Comparison of ENCODE assay signal across 29 cellular contexts in the genomic region with DNA sequence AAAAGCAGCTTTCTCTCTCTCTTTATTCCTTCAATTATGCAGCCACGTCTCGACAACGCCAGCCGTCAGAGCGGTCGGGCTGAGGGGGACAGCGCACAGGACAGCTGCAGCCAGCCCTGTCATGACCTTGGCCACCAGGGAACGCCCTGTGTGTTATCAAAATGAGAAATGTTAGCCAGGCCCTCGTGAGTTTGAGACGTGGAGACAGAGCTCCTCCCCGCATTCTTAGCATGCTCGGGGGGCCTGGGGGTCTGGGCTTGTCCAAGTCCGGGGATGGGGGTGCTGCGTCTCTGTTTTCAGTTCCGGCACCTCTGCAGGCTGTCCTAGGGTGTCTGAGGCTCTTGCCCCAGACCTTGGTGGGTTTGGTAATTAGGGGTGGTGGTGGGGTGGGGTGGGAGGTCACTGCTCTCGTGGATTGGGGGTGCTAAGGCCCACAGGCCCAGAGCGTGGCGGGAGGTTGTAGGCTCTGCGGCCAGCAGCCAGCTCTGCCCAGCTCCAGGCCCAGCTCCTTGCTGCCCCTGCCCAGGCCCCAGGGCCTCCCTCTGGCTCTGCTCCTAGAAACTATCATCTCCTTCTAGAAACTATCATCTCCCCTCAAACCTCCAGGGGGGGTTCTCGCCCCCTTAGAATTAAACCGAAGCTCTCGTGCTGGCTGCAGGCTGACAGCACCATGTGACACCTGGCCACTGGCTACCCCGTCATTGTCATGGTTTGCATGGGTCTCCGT. TPM values are rescaled to one million over a fixed set of nuclear protein-coding genes. Genes with fewer than 3 reads are reported as not detected.
DNase-seq lines count a peak whose midpoint lies in the region; ATAC-seq, FAIRE-seq and TF ChIP-seq lines count a peak whose summit lies in the region.
"Had no signal": no experiment of that assay in that cellular context is flagged by ENCODE, and none has a peak within 500 bp of the region (broad histone marks: within the 10 kb centered on the region; RNA-seq: fewer than 3 reads in every experiment).

No MANE protein-coding gene starts in this region.

- FAIRE-seq in K562 (lab: Jason Lieb, UNC) (no peak), kidney (lab: Jason Lieb, UNC) (no peak)
- FAIRE-seq: RCC 7860 had no signal

- H2AFZ ChIP-seq in K562 (ENCODE audit: low read depth, low read length) = peak overlapping the region; percentile 61; the same call in 1 of the 2 replicates
- H2AFZ ChIP-seq: GM23248 had no signal

- CTCF ChIA-PET in K562 (lab: Yijun Ruan, JAX; ENCODE audit: low intra/inter-chr PET ratio) = no interaction called here

- intact Hi-C loops in K562 (cut with micrococcal nuclease) (no loop called here), right cardiac atrium (cut with DNase I) (no loop called here), psoas muscle (cut with DNase I) (no loop called here), kidney (cut with DNase I) (no loop called here)

- TF ChIP-seq POLR2A in K562 (conservative IDR thresholded peaks at IDR 0.05) = no peak

- POLR2A ChIA-PET in K562 (lab: Yijun Ruan, JAX) = interaction anchor here (0.6 to 1.0 kb wide), 8 partner anchors 9 to 204 kb away, joined by 3 to 4 read pairs (median 3); no protein-coding TSS in a partner anchor

- 9% methylated on average over 24 of the region's 24 CpGs for WGBS in K562 (ENCODE audit: insufficient coverage, low coverage, missing lambda C conversion rate)
- 37% methylated on average over 24 of the region's 24 CpGs for WGBS in right cardiac atrium
- 38 to 50% (median 47%) methylated on average over 21 to 24 of the region's 24 CpGs for WGBS in psoas muscle, 3 donors

- in situ Hi-C loops in K562 (cut with MboI) = no loop called here

- peak overlapping the region; percentile 17 to 79; a peak in 3 of 4 replicates for H3K9ac ChIP-seq in K562 (ENCODE audit: insufficient read depth in 1 of 2, low read depth in 2 of 2, low read length in 2 of 2)
- H3K9ac ChIP-seq in kidney (ENCODE audit: low read length in 2 of 2) = no peak overlapping the region
- H3K9ac ChIP-seq: GM23248 had no signal

- H3K36me3 ChIP-seq in K562 (ENCODE audit: control insufficient read depth, insufficient read depth, low read length) (no peaks in the 10 kb centered on the region), psoas muscle (ENCODE audit: insufficient read depth in 1 of 2, low read depth in 1 of 2) (no peaks in the 10 kb centered on the region), kidney (ENCODE audit: control insufficient read depth in 1 of 2, insufficient read depth in 2 of 2, low read length in 2 of 2) (no peaks in the 10 kb centered on the region)
- H3K36me3 ChIP-seq: BE2C, SJSA1 had no signal

- H3K4me1 ChIP-seq in K562 (replicated peaks in 1 of 2; ENCODE audit: control insufficient read depth in 2 of 2, insufficient read depth in 2 of 2, low read length in 2 of 2) = peaks cover 54 to 92% of the 10 kb centered on the region in 2 experiments
- no peaks in the 10 kb centered on the region for H3K4me1 ChIP-seq in right cardiac atrium (ENCODE audit: control insufficient read depth, insufficient read depth, low read length)
- peaks cover 12% of the 10 kb centered on the region for H3K4me1 ChIP-seq in psoas muscle
- H3K4me1 ChIP-seq in kidney (ENCODE audit: control insufficient read depth in 1 of 2, insufficient read depth in 1 of 2, low read depth in 1 of 2, low read length in 2 of 2) = no peaks in the 10 kb centered on the region
- H3K4me1 ChIP-seq: BE2C, SJSA1 had no signal

- H3K9me3 ChIP-seq in K562 (replicated peaks; ENCODE audit: control insufficient read depth, insufficient read depth, low read depth, low read length) (no peaks in the 10 kb centered on the region), right cardiac atrium (ENCODE audit: control insufficient read depth, low read length) (no peaks in the 10 kb centered on the region), psoas muscle (no peaks in the 10 kb centered on the region), kidney (ENCODE audit: control insufficient read depth in 1 of 2, low read length in 2 of 2) (no peaks in the 10 kb centered on the region)
- H3K9me3 ChIP-seq: BE2C, SJSA1 had no signal

- DNase-seq in HUDEP-2 (lab: John Stamatoyannopoulos, UW; ENCODE audit: unreplicated experiment in 76 of 76) (peak in 61 of 76 experiments; percentile 12 to 74 (median 42)), K562 (ENCODE audit: extremely low read depth in 1 of 4, low spot score in 3 of 4) (peak; percentile 72 to 86 (median 78)), right cardiac atrium (no peak), psoas muscle (no peak), hepatic stellate cell (ENCODE audit: low spot score) (no peak), dedifferentiated amniotic fluid mesenchymal stem cell (ENCODE audit: extremely low spot score) (no peak), amniotic stem cell (lab: John Stamatoyannopoulos, UW) (no peak), kidney (no peak)
- DNase-seq: activated CD4-positive, CD25-positive, alpha-beta regulatory T cell; activated gamma-delta T cell treated with Interleukin-2 at 50 U/mL for 16 hours; activated naive CD8-positive, alpha-beta T cell treated with anti-CD3 and anti-CD28 coated beads, Interleukin-2, amount 10 ng/mL, durations not matched to agents 7 days and 5 days; activated T-cell treated with anti-CD3 and anti-CD28 coated beads, Interleukin-2, amount 50 U/mL, for 4 hours; BE2C; dermis blood vessel endothelial cell; DMS 273 treated with DMSO at 0.1 percent for 48 hours; endodermal cell; foreskin fibroblast; GM23248; Karpas-422; mammary epithelial cell; NCI-H1436; NCI-H2081 treated with DMSO at 0.1 percent for 48 hours; NCI-H748 treated with DMSO at 0.1 percent for 48 hours; stimulated activated CD4-positive, alpha-beta T cell treated with anti-CD3 and anti-CD28 coated beads, Interleukin-15, amount 100 ng/mL, for 24 hours; stimulated activated CD4-positive, alpha-beta T cell treated with anti-CD3 and anti-CD28 coated beads, Interleukin-4, amount 100 ng/mL, for 4 hours had no signal

- H3K9me1 ChIP-seq in K562 (ENCODE audit: control insufficient read depth, insufficient read depth, low read length) = no peaks in the 10 kb centered on the region

- BruUV-seq in K562 (replicated peaks; lab: Mats Ljungman, UMichigan) = no TSS peak

- TF ChIP-seq CTCF in K562 (IDR thresholded peaks at IDR 0.05 in 2 of 3, conservative IDR thresholded peaks at IDR 0.05 in 1 of 3; ENCODE audit: insufficient read depth in 2 of 3, low read depth in 1 of 3, low read length in 3 of 3) (peak in 2 of 3 experiments; percentile 28 to 30; a peak in 2 of 6 replicates), psoas muscle (IDR thresholded peaks at IDR 0.05) (no peak), kidney (IDR thresholded peaks at IDR 0.05; ENCODE audit: borderline replicate concordance, extremely low read depth, insufficient read depth) (no peak)

- peak overlapping the region; percentile 51 for H3K27ac ChIP-seq in K562 (ENCODE audit: extremely low read depth, low read depth, low read length)
- H3K27ac ChIP-seq in right cardiac atrium (ENCODE audit: low read length) = no peak overlapping the region
- no peak overlapping the region for H3K27ac ChIP-seq in psoas muscle
- H3K27ac ChIP-seq in kidney (ENCODE audit: low read depth in 2 of 2, low read length in 2 of 2) = no peak overlapping the region
- H3K27ac ChIP-seq: GM23248, SJSA1 had no signal

- H4K20me1 ChIP-seq in K562 (replicated peaks; ENCODE audit: control insufficient read depth, insufficient read depth, low read length) = no peaks in the 10 kb centered on the region

- H3K27me3 ChIP-seq in K562 (ENCODE audit: control insufficient read depth in 2 of 2, insufficient read depth in 2 of 2, low read length in 2 of 2) = no peaks in the 10 kb centered on the region
- no peaks in the 10 kb centered on the region for H3K27me3 ChIP-seq in right cardiac atrium (ENCODE audit: control insufficient read depth, insufficient read depth)
- no peaks in the 10 kb centered on the region for H3K27me3 ChIP-seq in psoas muscle (ENCODE audit: insufficient read depth in 3 of 3, low read length in 2 of 3)
- H3K27me3 ChIP-seq: BE2C had no signal

- H3K79me2 ChIP-seq in K562 (ENCODE audit: control insufficient read depth, insufficient read depth, low read length) = no peaks in the 10 kb centered on the region; the same call in 2 of the 3 replicates

- peak; percentile 82 for ATAC-seq in K562
- peak; percentile 33 to 37 for ATAC-seq in right cardiac atrium
- ATAC-seq in psoas muscle = peak; percentile 67 to 80 (median 74)
- ATAC-seq: activated T-cell treated with anti-CD3 and anti-CD28 coated beads, Interleukin-2, amount 50 U/mL, for 4 hours; esophagus mucosa had no signal

- TF ChIP-seq RAD21 in K562 (CRISPR knock-in tag; conservative IDR thresholded peaks at IDR 0.05 in 1 of 2, IDR thresholded peaks at IDR 0.05 in 1 of 2) = 0 out of 4 replicates have a peak, but pooled peaks of 1 of the 2 experiments have one; percentile 22

- TF ChIP-seq EP300 in K562 (IDR thresholded peaks at IDR 0.05; ENCODE audit: low read length) = 0 out of 2 replicates have a peak, but pooled peaks have one; percentile 18

- H3K4me3 ChIP-seq in K562 (no peak overlapping the region), right cardiac atrium (ENCODE audit: low read length) (no peak overlapping the region), psoas muscle (no peak overlapping the region), kidney (ENCODE audit: low read length in 2 of 2) (no peak overlapping the region)
- H3K4me3 ChIP-seq: GM23248, SJSA1 had no signal

- H3K4me2 ChIP-seq in K562 (ENCODE audit: insufficient read depth, low read length) = peak overlapping the region; percentile 59

RNA-seq across cellular contexts. Expression of gene GATA5, which starts 54.3 kb away (rescaled TPM):
- total RNA-seq in K562 (2011; cell fraction: chromatin; rRNA removed; ENCODE audit: low replicate concordance) = 0.40 and 1.3 TPM in 2 replicates
- total RNA-seq in K562 (2011; cell fraction: nucleolus; rRNA removed) = 0.66 and 0.67 TPM in 2 replicates
- 0.29 and 0.46 TPM in 2 replicates for total RNA-seq in K562 (2011; cell fraction: nucleoplasm; rRNA removed)
- total RNA-seq in K562 (2014; rRNA removed) (0.18 and 0.45 TPM in 2 replicates), K562 (2014; rRNA removed; fragmentation: Illumina TruSeq; extraction: Trizol) (0.06 TPM in 1 of 2 replicates, not detected in the other), K562 (2015; rRNA removed; fragmentation: Illumina TruSeq; extraction: Trizol) (0.08 and 0.22 TPM in 2 replicates), K562 (2021) (0.49 TPM in 2 replicates), right cardiac atrium (1 to 10 TPM; 2.3 to 3.1 (median 2.5) TPM), psoas muscle (under 1 TPM in 2 of 4 donors, not detected in 2; 0.13 to 0.14 TPM), kidney (1.0 TPM)
- polyA plus RNA-seq in K562 (2011; rRNA removed) (0.57 and 0.68 TPM in 2 replicates), K562 (2014; fragmentation: Illumina TruSeq; extraction: Trizol) (0.09 and 0.11 TPM in 2 replicates), K562 (2014; fragmentation: Nextera tagmentation; extraction: Ambion mirVana) (not detected), K562 (2014; rRNA removed) (0.16 and 0.34 TPM in 2 replicates), right cardiac atrium (1.5 TPM), psoas muscle (under 1 TPM in 2 of 3 donors, not detected in 1; 0.01 to 0.03 TPM), kidney (ENCODE audit: insufficient read depth, low read depth, low replicate concordance) (6.9 TPM)
- 0.68 and 2.4 TPM in 2 replicates for polyA plus RNA-seq in K562 (2011; cell fraction: cytosol; rRNA removed)
- polyA plus RNA-seq in K562 (2011; cell fraction: nucleus; rRNA removed) = 1.4 and 2.7 TPM in 2 replicates
- 0.43 and 0.44 TPM in 2 replicates for polyA plus RNA-seq in K562 (2012)
- polyA minus RNA-seq in K562 (2011; rRNA and poly(A)+ RNA removed) = 0.12 and 0.39 TPM in 2 replicates
- 0.86 and 1.5 TPM in 2 replicates for polyA minus RNA-seq in K562 (2011; cell fraction: cytosol; rRNA and poly(A)+ RNA removed)
- polyA minus RNA-seq in K562 (2011; cell fraction: nucleus; rRNA and poly(A)+ RNA removed) = 0.67 TPM in 2 replicates
- total RNA-seq: activated naive CD8-positive, alpha-beta T cell treated with anti-CD3 and anti-CD28 coated beads, Interleukin-2, amount 10 ng/mL, durations not matched to agents 7 days and 5 days; activated T-cell treated with anti-CD3 and anti-CD28 coated beads, Interleukin-2, amount 50 U/mL, for 4 hours; dermis blood vessel endothelial cell; esophagus mucosa; GM23248; mammary epithelial cell; SJSA1; subcutaneous adipose tissue had no signal
- polyA plus RNA-seq: GM23248, mammary epithelial cell had no signal

Comparison
In these comparisons a context has a peak if more than half of its experiments do, and no peak if none do; other contexts are left out.
1. DNase-seq: peak in HUDEP-2 (61 of 76) and K562 (4 of 4); none in right cardiac atrium (0 of 3), psoas muscle (0 of 2), hepatic stellate cell (single experiment), dedifferentiated amniotic fluid mesenchymal stem cell (single experiment), amniotic stem cell (single experiment) and kidney (single experiment).
2. H3K9ac ChIP-seq: peak in K562 (2 of 2); none in kidney (0 of 2).
3. CTCF ChIP-seq: peak in K562 (2 of 3); none in psoas muscle (single experiment) and kidney (single experiment).
4. Peak in every context shown above with its lines, with median percentiles within 50 percentile points of each other: ATAC-seq.